In genomic region chr14:22466520-22466919, GRCh38 we compare ENCODE assay signal across 16 cellular contexts.
DNase-seq lines count a peak whose midpoint lies in the region; ATAC-seq and TF ChIP-seq lines count a peak whose summit lies in the region.
"Had no signal": no experiment of that assay in that cellular context is flagged by ENCODE, and none has a peak within 500 bp of the region (broad histone marks: within the 10 kb centered on the region; RNA-seq: fewer than 3 reads in every experiment).

No MANE protein-coding gene starts in this region.

- peaks cover 6% of the 10 kb centered on the region for H3K4me1 Mint-ChIP-seq in activated T-cell treated with anti-CD3 and anti-CD28 coated beads, Interleukin-2, amount 50 U/mL, for 24 hours (ENCODE audit: low read depth)
- H3K4me1 Mint-ChIP-seq in activated B cell treated with CpG ODN at 0.5 μM for 24 hours, result peaks cover 64% of the 10 kb centered on the region
- H3K4me1 Mint-ChIP-seq in effector memory CD8-positive, alpha-beta T cell (ENCODE audit: low read depth in 2 of 2), result no peaks in the 10 kb centered on the region

- no peak for TF ChIP-seq CTCF in activated B cell treated with CpG ODN at 0.5 μM for 24 hours (IDR thresholded peaks at IDR 0.05)

- CTCF ChIA-PET in activated B cell treated with CpG ODN at 0.5 μM for 24 hours (lab: Charles Lee), result interaction anchor here (1.1 to 2.4 kb wide), 3 partner anchors 53 to 90 kb away, joined by 4 to 7 read pairs (median 5); no protein-coding TSS in a partner anchor

- no peaks in the 10 kb centered on the region for H3K36me3 Mint-ChIP-seq in activated T-cell treated with anti-CD3 and anti-CD28 coated beads, Interleukin-2, amount 50 U/mL, for 24 hours (ENCODE audit: low read depth)
- no peaks in the 10 kb centered on the region for H3K36me3 Mint-ChIP-seq in activated B cell treated with CpG ODN at 0.5 μM for 24 hours (ENCODE audit: low read depth)
- H3K36me3 Mint-ChIP-seq in effector memory CD8-positive, alpha-beta T cell (ENCODE audit: insufficient read depth), result no peaks in the 10 kb centered on the region
- H3K36me3 Mint-ChIP-seq: activated CD4-positive, alpha-beta memory T cell treated with anti-CD3 and anti-CD28 coated beads for 36 hours had no signal

- DNase-seq in activated T-cell treated with anti-CD3 and anti-CD28 coated beads, Interleukin-2, amount 50 U/mL, for 24 hours, result no peak
- DNase-seq in activated T-cell treated with anti-CD3 and anti-CD28 coated beads, Interleukin-2, amount 50 U/mL, for 48 hours, result no peak
- no peak for DNase-seq in activated B cell treated with CpG ODN at 0.5 μM for 24 hours
- no peak for DNase-seq in stimulated activated naive CD8-positive, alpha-beta T cell treated with anti-CD3 and anti-CD28 coated beads, Interleukin-15, Interleukin-2, amounts not matched to agents 100 U/mL and 50 U/mL, for 24 hours
- DNase-seq in effector memory CD8-positive, alpha-beta T cell, result no peak
- DNase-seq in stimulated activated CD4-positive, alpha-beta T cell treated with anti-CD3 and anti-CD28 coated beads, Interleukin-4, amount 100 ng/mL, for 24 hours, result no peak
- DNase-seq: activated CD4-positive, alpha-beta memory T cell treated with anti-CD3 and anti-CD28 coated beads for 36 hours; amygdala; NCI-H2227 treated with DMSO at 0.1 percent for 48 hours; ovary; stimulated activated CD4-positive, alpha-beta T cell treated with anti-CD3 and anti-CD28 coated beads, Interleukin-2, amount 100 ng/mL, for 48 hours; thyroid gland had no signal

- no peaks in the 10 kb centered on the region for H3K9me3 Mint-ChIP-seq in activated T-cell treated with anti-CD3 and anti-CD28 coated beads, Interleukin-2, amount 50 U/mL, for 24 hours
- no peaks in the 10 kb centered on the region for H3K9me3 Mint-ChIP-seq in activated B cell treated with CpG ODN at 0.5 μM for 24 hours
- H3K9me3 Mint-ChIP-seq in effector memory CD8-positive, alpha-beta T cell, result no peaks in the 10 kb centered on the region
- H3K9me3 Mint-ChIP-seq: activated CD4-positive, alpha-beta memory T cell treated with anti-CD3 and anti-CD28 coated beads for 36 hours had no signal

- peak; percentile 41 for ATAC-seq in HG02973 (IDR thresholded peaks at IDR 0.05; ENCODE audit: unreplicated experiment)
- ATAC-seq in activated B cell treated with CpG ODN at 0.5 μM for 24 hours (ENCODE audit: low read depth), result peak; percentile 7
- peak; percentile 57 for ATAC-seq in stimulated activated naive CD8-positive, alpha-beta T cell treated with anti-CD3 and anti-CD28 coated beads, Interleukin-15, Interleukin-2, amounts not matched to agents 100 U/mL and 50 U/mL, for 24 hours
- ATAC-seq in GM21360 (IDR thresholded peaks at IDR 0.05; ENCODE audit: unreplicated experiment), result no peak
- ATAC-seq in effector memory CD8-positive, alpha-beta T cell (replicated peaks), result no peak
- ATAC-seq: A549, left lobe of liver had no signal

- H3K4me3 Mint-ChIP-seq in activated T-cell treated with anti-CD3 and anti-CD28 coated beads, Interleukin-2, amount 50 U/mL, for 24 hours, result no peak overlapping the region
- H3K4me3 Mint-ChIP-seq in activated B cell treated with CpG ODN at 0.5 μM for 24 hours, result no peak overlapping the region
- no peak overlapping the region for H3K4me3 Mint-ChIP-seq in effector memory CD8-positive, alpha-beta T cell
- H3K4me3 Mint-ChIP-seq: activated CD4-positive, alpha-beta memory T cell treated with anti-CD3 and anti-CD28 coated beads for 36 hours had no signal

- POLR2A ChIA-PET in activated B cell treated with CpG ODN at 0.5 μM for 24 hours (lab: Charles Lee), result interaction anchor here (0.9 to 1.3 kb wide), 2 partner anchors 76 to 103 kb away, joined by 3 to 4 read pairs; no protein-coding TSS in a partner anchor

- no peaks in the 10 kb centered on the region for H3K27me3 Mint-ChIP-seq in activated T-cell treated with anti-CD3 and anti-CD28 coated beads, Interleukin-2, amount 50 U/mL, for 24 hours
- H3K27me3 Mint-ChIP-seq in activated B cell treated with CpG ODN at 0.5 μM for 24 hours, result no peaks in the 10 kb centered on the region
- H3K27me3 Mint-ChIP-seq in effector memory CD8-positive, alpha-beta T cell, result no peaks in the 10 kb centered on the region
- H3K27me3 Mint-ChIP-seq: activated CD4-positive, alpha-beta memory T cell treated with anti-CD3 and anti-CD28 coated beads for 36 hours had no signal

- intact Hi-C loops in activated B cell treated with CpG ODN at 0.5 μM for 24 hours (cut with micrococcal nuclease), result no loop called here

- H3K27ac Mint-ChIP-seq in activated T-cell treated with anti-CD3 and anti-CD28 coated beads, Interleukin-2, amount 50 U/mL, for 24 hours, result peak overlapping the region; percentile 59
- H3K27ac Mint-ChIP-seq in activated B cell treated with CpG ODN at 0.5 μM for 24 hours, result peak overlapping the region; percentile 51
- H3K27ac Mint-ChIP-seq in effector memory CD8-positive, alpha-beta T cell, result no peak overlapping the region
- H3K27ac Mint-ChIP-seq: activated CD4-positive, alpha-beta memory T cell treated with anti-CD3 and anti-CD28 coated beads for 36 hours had no signal

Comparison
In these comparisons a context has a peak if more than half of its experiments do, and no peak if none do; other contexts are left out.
1. H3K27ac Mint-ChIP-seq: peak in activated T-cell treated with anti-CD3 and anti-CD28 coated beads, Interleukin-2, amount 50 U/mL, for 24 hours (single experiment) and activated B cell treated with CpG ODN at 0.5 μM for 24 hours (single experiment); none in effector memory CD8-positive, alpha-beta T cell (0 of 2).
2. ATAC-seq: peak in HG02973 (single experiment), activated B cell treated with CpG ODN at 0.5 μM for 24 hours (single experiment) and stimulated activated naive CD8-positive, alpha-beta T cell treated with anti-CD3 and anti-CD28 coated beads, Interleukin-15, Interleukin-2, amounts not matched to agents 100 U/mL and 50 U/mL, for 24 hours (single experiment); none in GM21360 (single experiment) and effector memory CD8-positive, alpha-beta T cell (single experiment).